Comparison of ENCODE assay signal across 17 cellular contexts in the genomic region with DNA sequence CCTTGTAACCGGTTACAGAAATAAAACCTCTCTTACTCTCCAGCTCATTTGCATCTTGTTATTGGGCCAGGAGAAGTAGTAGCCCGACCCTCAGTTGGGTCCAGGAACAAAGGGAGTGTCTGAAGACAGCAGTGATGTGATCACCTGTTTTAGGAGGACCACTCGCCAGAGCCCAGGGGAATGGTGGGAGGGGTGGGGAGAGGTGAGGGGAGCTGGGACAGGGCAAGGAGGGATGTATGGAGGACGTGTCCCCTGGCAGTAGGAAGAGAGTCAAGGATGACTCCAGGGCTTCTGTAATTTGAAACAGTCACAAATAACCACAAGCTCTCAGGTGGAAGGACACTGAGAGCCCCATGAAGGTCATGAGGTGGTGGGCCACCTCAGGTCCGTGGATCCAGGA. TPM values are rescaled to one million over a fixed set of nuclear protein-coding genes. Genes with fewer than 3 reads are reported as not detected.
DNase-seq lines count a peak whose midpoint lies in the region; ATAC-seq and TF ChIP-seq lines count a peak whose summit lies in the region.
"Had no signal": no experiment of that assay in that cellular context is flagged by ENCODE, and none has a peak within 500 bp of the region (broad histone marks: within the 10 kb centered on the region; RNA-seq: fewer than 3 reads in every experiment).

No MANE protein-coding gene starts in this region.

- H3K27me3 ChIP-seq in IMR-90 (ENCODE audit: control insufficient read depth, insufficient read depth, low read length): peaks cover 12% of the 10 kb centered on the region
- H3K27me3 ChIP-seq: dorsolateral prefrontal cortex, Peyer's patch had no signal

- no peak overlapping the region for H3K23ac ChIP-seq in IMR-90 (ENCODE audit: low read depth, low read length)

- H2BK15ac ChIP-seq in IMR-90 (ENCODE audit: low read depth, low read length): no peak overlapping the region

- peak overlapping the region; percentile 58 for H2AK9ac ChIP-seq in IMR-90 (replicated peaks; ENCODE audit: low read depth, low read length, poor library complexity)

- no peaks in the 10 kb centered on the region for H4K20me1 ChIP-seq in IMR-90 (ENCODE audit: insufficient read depth, low read length)

- H4K91ac ChIP-seq in IMR-90 (ENCODE audit: insufficient read depth, low read depth, low read length): no peak overlapping the region

- intact Hi-C loops in IMR-90 (cut with micrococcal nuclease): no loop called here
- intact Hi-C loops in sciatic nerve (cut with DNase I): no loop called here

- no CpG with 5 or more reads among the region's 5 CpGs for WGBS in IMR-90 (ENCODE audit: extremely low coverage in 2 of 2, insufficient read length in 1 of 2), 2 experiments

- peaks cover 16% of the 10 kb centered on the region for H3K27me3 Mint-ChIP-seq in activated naive CD4-positive, alpha-beta T cell treated with anti-CD3 and anti-CD28 coated beads, Interleukin-2, amount 10 ng/mL, durations not matched to agents 7 days and 5 days
- peaks cover 6% of the 10 kb centered on the region for H3K27me3 Mint-ChIP-seq in endothelial cell (ENCODE audit: unreplicated experiment)

- no peak for DNase-seq in activated naive CD4-positive, alpha-beta T cell treated with anti-CD3 and anti-CD28 coated beads, Interleukin-2, amount 10 ng/mL, durations not matched to agents 7 days and 5 days
- no peak for DNase-seq in activated naive CD4-positive, alpha-beta T cell (lab: John Stamatoyannopoulos, UW)
- DNase-seq in IMR-90: no peak
- DNase-seq in endothelial cell (ENCODE audit: low spot score): no peak
- peak; percentile 49 for DNase-seq in sciatic nerve (ENCODE audit: low spot score)
- DNase-seq in SKM-1 (lab: John Stamatoyannopoulos, UW; ENCODE audit: unreplicated experiment): no peak
- no peak for DNase-seq in RPMI8226
- DNase-seq in GM10266 (ENCODE audit: extremely low spot score): no peak
- DNase-seq: heart left ventricle, midbrain, NCI-H1048, NCI-H2107 had no signal

- ATAC-seq in IMR-90 (ENCODE audit: low read depth) (no peak), sciatic nerve (no peak)
- ATAC-seq: activated CD4-positive, CD25-positive, alpha-beta regulatory T cell treated with anti-CD3 and anti-CD28 coated beads, Interleukin-2, amount 50 U/mL, for 24 hours; heart left ventricle; K562 had no signal

- no peak overlapping the region for H3K56ac ChIP-seq in IMR-90 (ENCODE audit: extremely low read depth, insufficient read depth, low read length)

- H2BK5ac ChIP-seq in IMR-90 (ENCODE audit: low read depth, low read length, poor library complexity, severe bottlenecking): no peak overlapping the region

- H3K27ac Mint-ChIP-seq in activated naive CD4-positive, alpha-beta T cell treated with anti-CD3 and anti-CD28 coated beads, Interleukin-2, amount 10 ng/mL, durations not matched to agents 7 days and 5 days: no peak overlapping the region
- peak overlapping the region; percentile 19 for H3K27ac Mint-ChIP-seq in endothelial cell (ENCODE audit: unreplicated experiment)

- H4K5ac ChIP-seq in IMR-90 (ENCODE audit: low read depth, low read length): no peak overlapping the region

- no peak overlapping the region for H2AK5ac ChIP-seq in IMR-90 (ENCODE audit: low read depth, low read length)

- no peaks in the 10 kb centered on the region for H3K9me3 Mint-ChIP-seq in activated naive CD4-positive, alpha-beta T cell treated with anti-CD3 and anti-CD28 coated beads, Interleukin-2, amount 10 ng/mL, durations not matched to agents 7 days and 5 days
- H3K9me3 Mint-ChIP-seq in endothelial cell (ENCODE audit: unreplicated experiment): no peaks in the 10 kb centered on the region

- no peak overlapping the region for H3K4ac ChIP-seq in IMR-90 (ENCODE audit: low read depth, low read length)

- no peaks in the 10 kb centered on the region for H3K9me3 ChIP-seq in IMR-90 (ENCODE audit: control insufficient read depth, insufficient read depth, low read length)
- H3K9me3 ChIP-seq: heart left ventricle, Peyer's patch had no signal

- no peak overlapping the region for H3K27ac ChIP-seq in IMR-90 (ENCODE audit: insufficient read depth, low read length)

- CTCF ChIA-PET in activated naive CD4-positive, alpha-beta T cell treated with anti-CD3 and anti-CD28 coated beads, Interleukin-2, amount 10 ng/mL, durations not matched to agents 7 days and 5 days (lab: Charles Lee): interaction anchor here (0.8 kb wide), 1 partner anchor 29 kb away, joined by 3 read pairs; no protein-coding TSS in a partner anchor
- CTCF ChIA-PET in IMR-90 (lab: Yijun Ruan, JAX): no interaction called here

- dilution Hi-C loops in IMR-90 (cut with HindIII; ENCODE audit: low sequenced_read_pairs, unreplicated experiment): no loop called here

- peaks cover 10% of the 10 kb centered on the region for H3K4me1 ChIP-seq in IMR-90 (ENCODE audit: control insufficient read depth, insufficient read depth, low read length)

- H3K36me3 ChIP-seq in IMR-90 (ENCODE audit: control insufficient read depth, insufficient read depth, low read length): no peaks in the 10 kb centered on the region
- H3K36me3 ChIP-seq: heart left ventricle, Peyer's patch had no signal

- no peak for TF ChIP-seq POLR2A in IMR-90 (IDR thresholded peaks at IDR 0.05; ENCODE audit: low read depth, low read length)

- H3K9me1 ChIP-seq in IMR-90 (ENCODE audit: insufficient read depth, low read length): peaks cover 3% of the 10 kb centered on the region; the same call in 1 of the 2 replicates

- H3K79me1 ChIP-seq in IMR-90 (ENCODE audit: low read depth in 1 of 2, low read length in 2 of 2): peaks cover 22 to 25% of the 10 kb centered on the region in 2 experiments

- no peak overlapping the region for H3K9ac ChIP-seq in IMR-90 (ENCODE audit: low read depth, low read length)
- H3K9ac ChIP-seq: parathyroid adenoma had no signal

- H3K36me3 Mint-ChIP-seq in activated naive CD4-positive, alpha-beta T cell treated with anti-CD3 and anti-CD28 coated beads, Interleukin-2, amount 10 ng/mL, durations not matched to agents 7 days and 5 days: peaks cover 6% of the 10 kb centered on the region
- peaks cover 5% of the 10 kb centered on the region for H3K36me3 Mint-ChIP-seq in endothelial cell (ENCODE audit: low read depth, unreplicated experiment)

- no TSS peak for BruUV-seq in IMR-90 (replicated peaks; lab: Mats Ljungman, UMichigan)

- no peak overlapping the region for H2BK20ac ChIP-seq in IMR-90 (ENCODE audit: low read depth, low read length)

- peak overlapping the region; percentile 13 for H2AFZ ChIP-seq in IMR-90 (replicated peaks; ENCODE audit: low read length, poor library complexity)

- H3K4me1 Mint-ChIP-seq in activated naive CD4-positive, alpha-beta T cell treated with anti-CD3 and anti-CD28 coated beads, Interleukin-2, amount 10 ng/mL, durations not matched to agents 7 days and 5 days: peaks cover 40% of the 10 kb centered on the region
- peaks cover 31% of the 10 kb centered on the region for H3K4me1 Mint-ChIP-seq in endothelial cell (ENCODE audit: unreplicated experiment)

- POLR2A ChIA-PET in IMR-90 (lab: Charles Lee; ENCODE audit: unreplicated experiment): no interaction called here

- no peak overlapping the region for H3K18ac ChIP-seq in IMR-90 (ENCODE audit: low read depth, low read length)

- no peak overlapping the region for H3K4me2 ChIP-seq in IMR-90 (ENCODE audit: low read depth, low read length)

- H2BK120ac ChIP-seq in IMR-90 (ENCODE audit: low read depth, low read length): no peak overlapping the region

- in situ Hi-C loops in IMR-90 (cut with MboI; ENCODE audit: low sequenced_read_pairs): no loop called here

- TF ChIP-seq CTCF in IMR-90 (conservative IDR thresholded peaks at IDR 0.05; ENCODE audit: low read depth, low read length): no peak
- no peak for TF ChIP-seq CTCF in endothelial cell (IDR thresholded peaks at IDR 0.05; ENCODE audit: unreplicated experiment)
- TF ChIP-seq CTCF in GM10266 (IDR thresholded peaks at IDR 0.05; ENCODE audit: control insufficient read depth, insufficient read depth, low read depth, missing control alignments): no peak

- H3K4me3 ChIP-seq in IMR-90 (ENCODE audit: insufficient read depth, low read depth, low read length): no peak overlapping the region
- H3K4me3 ChIP-seq: K562, Peyer's patch had no signal

- no peak for TF ChIP-seq RAD21 in IMR-90 (IDR thresholded peaks at IDR 0.05; ENCODE audit: low read length)

- no peak overlapping the region for H3K14ac ChIP-seq in IMR-90 (replicated peaks; ENCODE audit: low read depth, low read length)

- peak overlapping the region; percentile 62 for H3K4me3 Mint-ChIP-seq in activated naive CD4-positive, alpha-beta T cell treated with anti-CD3 and anti-CD28 coated beads, Interleukin-2, amount 10 ng/mL, durations not matched to agents 7 days and 5 days
- H3K4me3 Mint-ChIP-seq in endothelial cell (ENCODE audit: unreplicated experiment): peak overlapping the region; percentile 85

- H4K8ac ChIP-seq in IMR-90 (ENCODE audit: low read depth in 2 of 2, low read length in 2 of 2): no peak overlapping the region

TF ChIP-seq in IMR-90, 13 proteins besides CTCF, POLR2A, EP300 and RAD21:
- TF ChIP-seq SMC3 (IDR thresholded peaks at IDR 0.05; ENCODE audit: low read depth, low read length) (no peak), CHD1 (IDR thresholded peaks at IDR 0.05; ENCODE audit: low read depth, low read length) (no peak), RCOR1 (IDR thresholded peaks at IDR 0.05; ENCODE audit: insufficient replicate concordance, low read length) (no peak)

RNA-seq across cellular contexts. Expression of a gene that starts 1.4 kb away (rescaled TPM):
- total RNA-seq in IMR-90 (2012; rRNA removed): 28.3 and 30.3 TPM in 2 replicates
- polyA plus RNA-seq in IMR-90 (2012; rRNA removed): 20.2 and 23.6 TPM in 2 replicates
- 14.9 and 15.2 TPM in 2 replicates for polyA plus RNA-seq in IMR-90 (2012; cell fraction: cytosol; rRNA removed)
- 27.5 and 126 TPM in 2 replicates for polyA plus RNA-seq in IMR-90 (2012; cell fraction: nucleus; rRNA removed; ENCODE audit: low replicate concordance)
- total RNA-seq in endothelial cell (ENCODE audit: unreplicated experiment): 104 TPM
- 85.6 TPM for total RNA-seq in sciatic nerve
